11 cellular contexts compared by ENCODE assay signal in genomic region chr10:78277734-78278404, GRCh38.
DNase-seq lines count a peak whose midpoint lies in the region; ATAC-seq and TF ChIP-seq lines count a peak whose summit lies in the region.
"Had no signal": no experiment of that assay in that cellular context is flagged by ENCODE, and none has a peak within 500 bp of the region (broad histone marks: within the 10 kb centered on the region; RNA-seq: fewer than 3 reads in every experiment).

No MANE protein-coding gene starts in this region.

- DNase-seq in NCI-H1417 (lab: John Stamatoyannopoulos, UW) (peak in 2 of 3 experiments; percentile 47 to 76), NCI-H1417 treated with DMSO at 0.1 percent for 48 hours (lab: John Stamatoyannopoulos, UW) (no peak), dorsolateral prefrontal cortex (peak; percentile 33 to 84 (median 61)), left kidney (ENCODE audit: low read depth, low spot score) (peak; percentile 92), vagina (ENCODE audit: extremely low spot score in 2 of 2) (no peak), epidermal melanocyte (ENCODE audit: insufficient read length, low spot score) (no peak), CD1c-positive myeloid dendritic cell (ENCODE audit: extremely low spot score) (no peak)
- DNase-seq: activated CD4-positive, CD25-positive, alpha-beta regulatory T cell treated with anti-CD3 and anti-CD28 coated beads, Interleukin-2, amount 50 U/mL, for 72 hours; natural killer cell; NCI-H1105 treated with DMSO at 0.1 percent for 48 hours had no signal

- no peak for TF ChIP-seq CTCF in dorsolateral prefrontal cortex (IDR thresholded peaks at IDR 0.05 in 54 of 56, conservative IDR thresholded peaks at IDR 0.05 in 2 of 56; ENCODE audit: low read depth in 1 of 56, partially characterized antibody in 56 of 56)
- no peak for TF ChIP-seq CTCF in vagina (IDR thresholded peaks at IDR 0.05)

- no peak overlapping the region for H3K4me3 ChIP-seq in dorsolateral prefrontal cortex
- no peak overlapping the region for H3K4me3 ChIP-seq in vagina

- intact Hi-C loops in dorsolateral prefrontal cortex (cut with DNase I): no loop called here
- intact Hi-C loops in vagina (cut with DNase I): no loop called here

- no peak for ATAC-seq in HG03139 (IDR thresholded peaks at IDR 0.05; ENCODE audit: unreplicated experiment)
- ATAC-seq: natural killer cell had no signal

- no peaks in the 10 kb centered on the region for H3K9me3 ChIP-seq in vagina

- H3K4me1 ChIP-seq in vagina: peaks cover 6% of the 10 kb centered on the region

- H3K36me3 ChIP-seq in vagina: no peaks in the 10 kb centered on the region

- no peak for TF ChIP-seq POLR2A in vagina (IDR thresholded peaks at IDR 0.05)

- H3K27me3 ChIP-seq in dorsolateral prefrontal cortex (no peaks in the 10 kb centered on the region), vagina (no peaks in the 10 kb centered on the region)

- H3K27ac ChIP-seq in dorsolateral prefrontal cortex: peak overlapping the region in 34 of 59 donors; percentile 1 to 77 (median 48)
- H3K27ac ChIP-seq in vagina: peak overlapping the region; percentile 33

Comparison
In these comparisons a context has a peak if more than half of its experiments do, and no peak if none do; other contexts are left out.
1. DNase-seq: peak in NCI-H1417 (2 of 3), dorsolateral prefrontal cortex (10 of 10) and left kidney (single experiment); none in NCI-H1417 treated with DMSO at 0.1 percent for 48 hours (single experiment), vagina (0 of 2), epidermal melanocyte (single experiment) and CD1c-positive myeloid dendritic cell (single experiment).